In the genomic region with DNA sequence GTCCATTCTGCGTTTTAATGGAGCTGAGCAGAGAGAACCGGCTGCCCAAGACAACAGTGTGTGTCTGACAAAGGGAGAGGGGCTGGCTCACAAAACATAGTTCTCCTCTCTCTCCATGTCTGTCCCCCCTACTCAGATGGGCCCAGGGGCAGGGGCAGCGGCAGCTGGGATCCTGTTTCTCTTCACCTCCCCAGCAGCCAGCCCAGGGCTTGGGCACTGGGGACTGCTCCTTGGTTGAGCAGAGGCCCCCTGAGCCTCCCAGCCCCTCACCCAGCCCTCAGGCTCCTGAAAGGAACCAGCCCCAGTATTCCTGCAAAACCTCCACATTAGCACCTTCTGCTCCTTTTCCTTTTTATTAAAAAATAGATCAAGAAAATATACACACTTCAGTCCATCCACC, we compare ENCODE assay signal across 35 cellular contexts.
"Had no signal": no experiment of that assay in that cellular context is flagged by ENCODE, and none has a peak within 500 bp of the region (broad histone marks: within the 10 kb centered on the region; RNA-seq: fewer than 3 reads in every experiment).

No MANE protein-coding gene starts in this region.

- H3K4me3 ChIP-seq: MG63 had no signal

- H3K4me2 ChIP-seq: KMS-11 had no signal

- H3K27me3 ChIP-seq: MG63 had no signal

- H3K27ac ChIP-seq: KMS-11 had no signal

- H3K9me3 ChIP-seq: MG63 had no signal

- DNase-seq: Karpas-422, Kasumi-1, KG1, MG63, MM.1S, MV-4-11, NCI-H1048, NCI-H1092, NCI-H1092 treated with DMSO at 0.1 percent for 48 hours, NCI-H1105, NCI-H1105 treated with DMSO at 0.1 percent for 48 hours, NCI-H1417, NCI-H1417 treated with DMSO at 0.1 percent for 48 hours, NCI-H1436, NCI-H1436 treated with DMSO at 0.1 percent for 48 hours, NCI-H146, NCI-H1694, NCI-H1694 treated with DMSO at 0.1 percent for 48 hours, NCI-H187, NCI-H187 treated with DMSO at 0.1 percent for 48 hours, NCI-H1930, NCI-H2029, NCI-H2029 treated with DMSO at 0.1 percent for 48 hours, NCI-H2081, NCI-H2081 treated with DMSO at 0.1 percent for 48 hours, NCI-H2107, NCI-H2171, NCI-H2171 treated with DMSO at 0.1 percent for 48 hours, NCI-H226, NCI-H345, NCI-H446, NCI-H446 treated with DMSO at 0.1 percent for 48 hours, NCI-H510A, NCI-H510A treated with DMSO at 0.1 percent for 48 hours had no signal
